Comparison of ENCODE assay signal across 22 cellular contexts in the genomic region with DNA sequence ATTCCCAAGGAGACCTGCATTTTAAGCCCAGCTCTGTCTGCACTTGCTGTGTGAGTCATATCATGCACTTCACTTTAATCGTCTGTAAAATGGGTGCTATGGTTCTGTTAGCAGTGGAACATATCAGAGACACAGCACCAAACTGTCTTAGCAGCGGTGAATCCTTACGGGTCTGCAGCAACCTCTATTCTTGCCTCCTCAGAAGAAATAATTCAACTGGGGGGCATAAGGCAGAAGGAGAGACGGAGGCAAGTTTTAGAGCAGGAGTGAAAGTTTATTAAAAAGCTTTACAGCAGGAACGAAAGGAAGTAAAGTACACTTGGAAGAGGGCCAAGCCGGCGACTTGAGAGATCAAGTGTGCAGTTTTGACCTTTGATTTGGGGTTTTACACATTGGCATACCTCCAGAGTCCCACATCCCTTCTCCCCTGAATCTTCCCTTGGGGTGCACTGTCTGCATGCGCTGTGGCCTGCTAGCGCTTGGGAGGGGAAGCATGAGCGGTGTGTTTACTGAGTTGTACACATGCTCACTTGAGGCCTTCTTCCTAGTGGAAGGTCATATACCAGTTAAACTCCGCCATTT.
"Had no signal": no experiment of that assay in that cellular context is flagged by ENCODE, and none has a peak within 500 bp of the region (broad histone marks: within the 10 kb centered on the region; RNA-seq: fewer than 3 reads in every experiment).

No MANE protein-coding gene starts in this region.

- H3K36me3 Mint-ChIP-seq: immature natural killer cell; natural killer cell; stimulated activated naive B cell treated with anti-CD40 and anti-IgM and Interleukin-4, amounts not matched to agents 10 μg/mL and 1 μg/mL and 100 μg/mL, for 72 hours had no signal

- H3K4me3 Mint-ChIP-seq: endodermal cell; immature natural killer cell; natural killer cell; stimulated activated naive B cell treated with anti-CD40 and anti-IgM and Interleukin-4, amounts not matched to agents 10 μg/mL and 1 μg/mL and 100 μg/mL, for 72 hours; stimulated activated naive CD8-positive, alpha-beta T cell treated with anti-CD3 and anti-CD28 coated beads, Interleukin-15, Interleukin-2, amounts not matched to agents 100 ng/mL and 50 ng/mL, for 24 hours had no signal

- H3K27ac Mint-ChIP-seq: endodermal cell; immature natural killer cell; natural killer cell; progenitor cell of endocrine pancreas; stimulated activated naive B cell treated with anti-CD40 and anti-IgM and Interleukin-4, amounts not matched to agents 10 μg/mL and 1 μg/mL and 100 μg/mL, for 72 hours; stimulated activated naive CD8-positive, alpha-beta T cell treated with anti-CD3 and anti-CD28 coated beads, Interleukin-15, Interleukin-2, amounts not matched to agents 100 ng/mL and 50 ng/mL, for 24 hours had no signal

- H3K9me3 Mint-ChIP-seq: immature natural killer cell; natural killer cell; stimulated activated naive CD8-positive, alpha-beta T cell treated with anti-CD3 and anti-CD28 coated beads, Interleukin-15, Interleukin-2, amounts not matched to agents 100 ng/mL and 50 ng/mL, for 24 hours had no signal

- ATAC-seq: heart right ventricle; left ventricle myocardium superior; lower lobe of right lung; natural killer cell; stimulated activated naive B cell treated with anti-CD40 and anti-IgM and Interleukin-4, amounts not matched to agents 10 μg/mL and 1 μg/mL and 100 μg/mL, for 72 hours; upper lobe of right lung had no signal

- DNase-seq: cerebellar nuclear complex; dorsolateral prefrontal cortex; effector CD4-positive, alpha-beta T cell; endodermal cell; foreskin melanocyte; glutamatergic neuron; heart right ventricle; hypothalamus; immature natural killer cell; islet precursor cell; kidney glomerular epithelial cell; left ventricle myocardium superior; lower lobe of right lung; natural killer cell; sigmoid colon; stimulated activated CD4-positive, alpha-beta T cell treated with anti-CD3 and anti-CD28 coated beads, Interleukin-15, amount 100 ng/mL, for 24 hours; stimulated activated CD4-positive, alpha-beta T cell treated with anti-CD3 and anti-CD28 coated beads, Interleukin-2, amount 100 ng/mL, for 48 hours; stimulated activated naive B cell treated with anti-CD40 and anti-IgM and Interleukin-4, amounts not matched to agents 10 μg/mL and 1 μg/mL and 100 μg/mL, for 72 hours; upper lobe of right lung; uterus had no signal

- H3K4me1 Mint-ChIP-seq: immature natural killer cell; natural killer cell; stimulated activated naive B cell treated with anti-CD40 and anti-IgM and Interleukin-4, amounts not matched to agents 10 μg/mL and 1 μg/mL and 100 μg/mL, for 72 hours had no signal
